In the genomic region with DNA sequence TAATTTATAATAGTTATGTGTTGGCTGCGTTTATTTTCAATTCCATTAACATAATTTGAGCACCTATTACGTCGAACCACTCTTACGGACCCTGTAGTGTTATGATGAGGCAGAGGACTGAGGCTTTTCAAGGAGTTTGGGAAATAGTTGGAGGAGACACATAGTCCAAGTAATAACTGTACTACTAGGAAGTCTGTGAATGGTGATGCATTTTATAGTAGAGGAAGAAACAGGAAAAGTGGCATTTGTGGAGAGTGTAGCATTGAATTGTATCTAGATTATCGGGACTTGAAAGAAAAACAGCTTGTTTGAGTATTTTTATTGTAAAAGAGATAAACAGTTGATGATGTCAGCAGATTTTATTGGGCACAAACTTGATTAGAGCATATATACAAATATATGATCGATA, we compare ENCODE assay signal across 9 cellular contexts. TPM values are rescaled to one million over a fixed set of nuclear protein-coding genes. Genes with fewer than 3 reads are reported as not detected.
DNase-seq lines count a peak whose midpoint lies in the region; ATAC-seq and TF ChIP-seq lines count a peak whose summit lies in the region.
"Had no signal": no experiment of that assay in that cellular context is flagged by ENCODE, and none has a peak within 500 bp of the region (broad histone marks: within the 10 kb centered on the region; RNA-seq: fewer than 3 reads in every experiment).

No MANE protein-coding gene starts in this region.

- H3K4me3 Mint-ChIP-seq in activated naive CD8-positive, alpha-beta T cell treated with anti-CD3 and anti-CD28 coated beads, Interleukin-2, amount 10 ng/mL, durations not matched to agents 7 days and 5 days, result peak overlapping the region; percentile 99

- POLR2A ChIA-PET in activated naive CD8-positive, alpha-beta T cell treated with anti-CD3 and anti-CD28 coated beads, Interleukin-2, amount 10 ng/mL, durations not matched to agents 7 days and 5 days (lab: Charles Lee), result interaction anchor here (1.4 to 11.3 kb wide), 3 partner anchors 15 to 150 kb away, joined by 3 to 240 read pairs (median 7); partner anchors contain the start of genes DPEP2 and PSMB10

- ATAC-seq in heart right ventricle (no peak), aorta (ENCODE audit: low FRiP score) (no peak), HG02571 (IDR thresholded peaks at IDR 0.05; ENCODE audit: unreplicated experiment) (no peak), HG03159 (IDR thresholded peaks at IDR 0.05; ENCODE audit: unreplicated experiment) (no peak)
- no peak for ATAC-seq in activated naive CD8-positive, alpha-beta T cell treated with anti-CD3 and anti-CD28 coated beads, Interleukin-2, amount 10 ng/mL, durations not matched to agents 7 days and 5 days (ENCODE audit: low read depth)

- H3K4me3 ChIP-seq in heart right ventricle (peak overlapping the region; percentile 84 to 93 (median 90)), lower leg skin (ENCODE audit: low read depth, poor library complexity, severe bottlenecking) (peak overlapping the region; percentile 11), aorta (ENCODE audit: low read length in 2 of 2) (peak overlapping the region; percentile 78 to 81)

- H3K9me3 ChIP-seq in heart right ventricle (no peaks in the 10 kb centered on the region), aorta (ENCODE audit: control insufficient read depth, low read length) (no peaks in the 10 kb centered on the region)

- H3K4me1 ChIP-seq in heart right ventricle (peaks cover 6 to 85% (median 60%) of the 10 kb centered on the region in 9 donors), aorta (ENCODE audit: control insufficient read depth in 1 of 2, insufficient read depth in 2 of 2, low read length in 2 of 2) (peaks cover 0 to 1% of the 10 kb centered on the region in 2 donors)

- intact Hi-C loops in heart right ventricle (cut with DNase I) (loop anchor here in 2 of 10 donors (5.0 to 10.0 kb wide), 2 partner anchors 140 to 148 kb away; partner anchors contain the start of gene ESRP2 (in 1 of the 2)), cardiac septum (cut with DNase I) (no loop called here), lower leg skin (cut with DNase I; ENCODE audit: low total_unique reads) (loop anchor here (10.0 kb wide), 1 partner anchor 148 kb away; the partner anchor contains the start of gene ESRP2), aorta (cut with DNase I) (loop anchor here in 1 of 2 donors (10.0 kb wide), 1 partner anchor 148 kb away; the partner anchor contains the start of gene ESRP2)

- H3K9me3 Mint-ChIP-seq in activated naive CD8-positive, alpha-beta T cell treated with anti-CD3 and anti-CD28 coated beads, Interleukin-2, amount 10 ng/mL, durations not matched to agents 7 days and 5 days, result no peaks in the 10 kb centered on the region

- H3K36me3 Mint-ChIP-seq in activated naive CD8-positive, alpha-beta T cell treated with anti-CD3 and anti-CD28 coated beads, Interleukin-2, amount 10 ng/mL, durations not matched to agents 7 days and 5 days, result peaks cover 7% of the 10 kb centered on the region

- DNase-seq in heart right ventricle (no peak), cardiac septum (ENCODE audit: low spot score) (no peak), lower leg skin (ENCODE audit: low spot score in 2 of 2) (no peak), aorta (no peak), hippocampal formation (lab: John Stamatoyannopoulos, UW) (no peak)
- DNase-seq in activated naive CD8-positive, alpha-beta T cell treated with anti-CD3 and anti-CD28 coated beads, Interleukin-2, amount 10 ng/mL, durations not matched to agents 7 days and 5 days, result no peak
- DNase-seq: activated gamma-delta T cell treated with Interleukin-2 at 50 U/mL for 16 hours had no signal

- no peaks in the 10 kb centered on the region for H3K27me3 Mint-ChIP-seq in activated naive CD8-positive, alpha-beta T cell treated with anti-CD3 and anti-CD28 coated beads, Interleukin-2, amount 10 ng/mL, durations not matched to agents 7 days and 5 days

- H3K27ac Mint-ChIP-seq in activated naive CD8-positive, alpha-beta T cell treated with anti-CD3 and anti-CD28 coated beads, Interleukin-2, amount 10 ng/mL, durations not matched to agents 7 days and 5 days, result peak overlapping the region; percentile 90

- H3K27me3 ChIP-seq in heart right ventricle (no peaks in the 10 kb centered on the region), aorta (ENCODE audit: control insufficient read depth in 1 of 2, insufficient read depth in 2 of 2, low read length in 1 of 2) (no peaks in the 10 kb centered on the region)

- TF ChIP-seq CTCF in heart right ventricle (IDR thresholded peaks at IDR 0.05) (no peak), lower leg skin (IDR thresholded peaks at IDR 0.05) (no peak)

- H3K4me1 Mint-ChIP-seq in activated naive CD8-positive, alpha-beta T cell treated with anti-CD3 and anti-CD28 coated beads, Interleukin-2, amount 10 ng/mL, durations not matched to agents 7 days and 5 days, result peaks cover 56% of the 10 kb centered on the region

- TF ChIP-seq POLR2A in lower leg skin (IDR thresholded peaks at IDR 0.05), result no peak

- H3K27ac ChIP-seq in heart right ventricle, result peak overlapping the region in 8 of 10 donors; percentile 93 to 100 (median 96)
- H3K27ac ChIP-seq in aorta (ENCODE audit: low read depth in 1 of 2, low read length in 2 of 2), result no peak overlapping the region

- WGBS in heart right ventricle, 2 donors, result 12 to 17% methylated on average over 6 of the region's 6 CpGs
- WGBS in lower leg skin, 2 donors, result 5% methylated on average over 6 of the region's 6 CpGs
- WGBS in aorta, 2 donors, result 6 to 7% methylated on average over 6 of the region's 6 CpGs

- H3K36me3 ChIP-seq in heart right ventricle (no peaks in the 10 kb centered on the region), aorta (ENCODE audit: control insufficient read depth in 1 of 2, insufficient read depth in 2 of 2, low read length in 1 of 2) (no peaks in the 10 kb centered on the region)

RNA-seq across cellular contexts. Expression of gene NFATC3, which starts 1.7 kb away (rescaled TPM):
- total RNA-seq in heart right ventricle, result 10 to 100 TPM; 19.8 to 32.9 (median 25.1) TPM
- 1 to 10 TPM; 6.3 to 9.2 TPM for polyA plus RNA-seq in heart right ventricle
- 22.9 TPM for total RNA-seq in cardiac septum
- total RNA-seq in activated naive CD8-positive, alpha-beta T cell treated with anti-CD3 and anti-CD28 coated beads, Interleukin-2, amount 10 ng/mL, durations not matched to agents 7 days and 5 days, result 100 to 1,000 TPM; 132 to 139 TPM
- 10 to 100 TPM; 28.2 to 49.2 (median 31.9) TPM for total RNA-seq in lower leg skin
- total RNA-seq in aorta, result 10 to 100 TPM; 38.1 to 48.4 TPM
- 10 to 100 TPM; 10.3 to 10.4 TPM for polyA plus RNA-seq in aorta

Comparison
In these comparisons a context has a peak if more than half of its experiments do, and no peak if none do; other contexts are left out.
1. H3K27ac ChIP-seq: peak in heart right ventricle (8 of 10); none in aorta (0 of 2).
2. H3K4me3 ChIP-seq: peak in every context shown above with its lines; median percentile 90 in heart right ventricle; 80 in aorta; 11 in lower leg skin.